In the genomic region with DNA sequence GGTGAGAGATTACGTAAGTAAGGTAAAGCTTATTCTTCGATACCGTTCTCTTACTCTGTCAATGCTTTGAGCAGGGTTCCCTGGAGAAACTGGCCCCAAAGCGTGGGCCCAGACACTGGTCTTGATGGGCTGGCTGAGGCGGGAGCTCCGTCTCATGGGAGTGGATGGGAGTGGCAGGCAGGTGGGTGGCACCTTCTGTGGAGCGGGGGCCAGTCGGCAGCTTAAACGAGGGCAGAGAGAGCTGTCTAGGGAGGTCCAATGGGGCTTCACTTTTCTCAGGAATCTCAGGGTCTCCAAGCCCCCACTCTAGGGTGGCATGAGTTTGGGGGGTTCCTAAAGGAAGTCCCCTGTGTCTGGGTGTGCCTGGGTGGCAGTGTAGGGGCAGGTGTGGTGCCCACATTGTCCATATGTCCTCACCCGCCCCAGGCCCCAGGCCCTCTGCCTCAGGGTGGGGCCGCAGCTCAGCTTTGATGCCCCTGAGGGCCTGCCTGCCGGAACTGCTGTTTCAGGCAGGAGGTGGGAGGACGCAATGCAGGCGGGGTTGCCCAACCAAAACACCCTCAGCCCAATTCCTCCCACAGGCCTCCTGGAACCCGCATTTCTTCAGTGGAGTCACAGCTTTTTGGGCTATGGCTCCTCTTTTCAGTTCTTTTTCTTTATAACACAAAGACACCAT, we compare ENCODE assay signal across 10 cellular contexts. TPM values are rescaled to one million over a fixed set of nuclear protein-coding genes. Genes with fewer than 3 reads are reported as not detected.
DNase-seq lines count a peak whose midpoint lies in the region; ATAC-seq and TF ChIP-seq lines count a peak whose summit lies in the region.
"Had no signal": no experiment of that assay in that cellular context is flagged by ENCODE, and none has a peak within 500 bp of the region (broad histone marks: within the 10 kb centered on the region; RNA-seq: fewer than 3 reads in every experiment).

No MANE protein-coding gene starts in this region.

- peaks cover 85% of the 10 kb centered on the region for H3K4me1 Mint-ChIP-seq in activated naive CD4-positive, alpha-beta T cell treated with anti-CD3 and anti-CD28 coated beads, Interleukin-2, amount 10 ng/mL, durations not matched to agents 7 days and 5 days
- H3K4me1 Mint-ChIP-seq in type B pancreatic cell (ENCODE audit: unreplicated experiment), result peaks cover 40% of the 10 kb centered on the region

- H3K4me3 Mint-ChIP-seq in activated naive CD4-positive, alpha-beta T cell treated with anti-CD3 and anti-CD28 coated beads, Interleukin-2, amount 10 ng/mL, durations not matched to agents 7 days and 5 days, result no peak overlapping the region
- H3K4me3 Mint-ChIP-seq in type B pancreatic cell, result no peak overlapping the region
- H3K4me3 Mint-ChIP-seq: H9 had no signal

- H3K4me3 ChIP-seq in RWPE2 (ENCODE audit: severe bottlenecking) (no peak overlapping the region), fibroblast of villous mesenchyme (ENCODE audit: low read depth, low read length) (no peak overlapping the region)
- H3K4me3 ChIP-seq: breast epithelium had no signal

- no peak for DNase-seq in activated naive CD4-positive, alpha-beta T cell treated with anti-CD3 and anti-CD28 coated beads, Interleukin-2, amount 10 ng/mL, durations not matched to agents 7 days and 5 days
- no peak for DNase-seq in activated naive CD4-positive, alpha-beta T cell treated with anti-CD3 and anti-CD28 coated beads, Interleukin-2, amount 50 U/mL, for 72 hours (ENCODE audit: low spot score in 2 of 2)
- DNase-seq in RWPE2 (ENCODE audit: low spot score) (peak; percentile 39), fibroblast of villous mesenchyme (ENCODE audit: low read depth) (peak; percentile 28), type B pancreatic cell (ENCODE audit: extremely low spot score, unreplicated experiment) (no peak), GM13976 (ENCODE audit: low spot score) (no peak)
- DNase-seq: H9 had no signal

- ATAC-seq in activated naive CD4-positive, alpha-beta T cell treated with anti-CD3 and anti-CD28 coated beads, Interleukin-2, amount 50 U/mL, for 72 hours, result no peak
- ATAC-seq in RWPE2 (ENCODE audit: low read depth), result no peak
- no peak for ATAC-seq in GM21360 (IDR thresholded peaks at IDR 0.05; ENCODE audit: unreplicated experiment)
- no peak for ATAC-seq in GM21786 (IDR thresholded peaks at IDR 0.05; ENCODE audit: unreplicated experiment)

- CTCF ChIA-PET in activated naive CD4-positive, alpha-beta T cell treated with anti-CD3 and anti-CD28 coated beads, Interleukin-2, amount 10 ng/mL, durations not matched to agents 7 days and 5 days (lab: Charles Lee), result interaction anchor here (1.1 kb wide), 1 partner anchor 16 kb away, joined by 3 read pairs; no protein-coding TSS in a partner anchor

- H3K27me3 ChIP-seq in RWPE2 (ENCODE audit: insufficient read depth, poor library complexity, severe bottlenecking), result no peaks in the 10 kb centered on the region
- H3K27me3 ChIP-seq: breast epithelium had no signal

- no peaks in the 10 kb centered on the region for H3K9me3 ChIP-seq in RWPE2 (ENCODE audit: severe bottlenecking)
- H3K9me3 ChIP-seq: breast epithelium had no signal

- peaks cover 70% of the 10 kb centered on the region for H3K27me3 Mint-ChIP-seq in activated naive CD4-positive, alpha-beta T cell treated with anti-CD3 and anti-CD28 coated beads, Interleukin-2, amount 10 ng/mL, durations not matched to agents 7 days and 5 days
- no peaks in the 10 kb centered on the region for H3K27me3 Mint-ChIP-seq in type B pancreatic cell

- no peak for TF ChIP-seq CTCF in RWPE2 (IDR thresholded peaks at IDR 0.05; ENCODE audit: poor library complexity, severe bottlenecking)
- no peak for TF ChIP-seq CTCF in fibroblast of villous mesenchyme (IDR thresholded peaks at IDR 0.05; ENCODE audit: insufficient read depth, low read depth, low read length)
- TF ChIP-seq CTCF in type B pancreatic cell (conservative IDR thresholded peaks at IDR 0.05), result no peak
- TF ChIP-seq CTCF in GM13976 (IDR thresholded peaks at IDR 0.05; ENCODE audit: borderline replicate concordance, control extremely low read depth, extremely low read depth, insufficient read depth, missing control alignments), result no peak

- H3K9me3 Mint-ChIP-seq in activated naive CD4-positive, alpha-beta T cell treated with anti-CD3 and anti-CD28 coated beads, Interleukin-2, amount 10 ng/mL, durations not matched to agents 7 days and 5 days, result no peaks in the 10 kb centered on the region
- H3K9me3 Mint-ChIP-seq in activated naive CD4-positive, alpha-beta T cell treated with anti-CD3 and anti-CD28 coated beads, Interleukin-2, amount 50 U/mL, for 72 hours, result no peaks in the 10 kb centered on the region
- H3K9me3 Mint-ChIP-seq in type B pancreatic cell, result no peaks in the 10 kb centered on the region
- H3K9me3 Mint-ChIP-seq: H9 had no signal

- H3K4me1 ChIP-seq in RWPE2 (ENCODE audit: insufficient read depth, poor library complexity, severe bottlenecking), result no peaks in the 10 kb centered on the region

- H3K27ac ChIP-seq in RWPE2 (ENCODE audit: poor library complexity, severe bottlenecking), result no peak overlapping the region

- in situ Hi-C loops in GM13976 (cut with MboI; ENCODE audit: low sequenced_read_pairs, unreplicated experiment), result no loop called here

- H3K36me3 Mint-ChIP-seq in activated naive CD4-positive, alpha-beta T cell treated with anti-CD3 and anti-CD28 coated beads, Interleukin-2, amount 10 ng/mL, durations not matched to agents 7 days and 5 days, result peaks cover 4% of the 10 kb centered on the region
- no peaks in the 10 kb centered on the region for H3K36me3 Mint-ChIP-seq in activated naive CD4-positive, alpha-beta T cell treated with anti-CD3 and anti-CD28 coated beads, Interleukin-2, amount 50 U/mL, for 72 hours
- H3K36me3 Mint-ChIP-seq in type B pancreatic cell, result no peaks in the 10 kb centered on the region

- no peaks in the 10 kb centered on the region for H3K36me3 ChIP-seq in RWPE2 (ENCODE audit: low read depth)
- H3K36me3 ChIP-seq: breast epithelium had no signal

- H3K27ac Mint-ChIP-seq in activated naive CD4-positive, alpha-beta T cell treated with anti-CD3 and anti-CD28 coated beads, Interleukin-2, amount 10 ng/mL, durations not matched to agents 7 days and 5 days, result peak overlapping the region; percentile 94
- peak overlapping the region in 1 of 2 donors; percentile 88 for H3K27ac Mint-ChIP-seq in activated naive CD4-positive, alpha-beta T cell treated with anti-CD3 and anti-CD28 coated beads, Interleukin-2, amount 50 U/mL, for 72 hours
- peak overlapping the region; percentile 41 for H3K27ac Mint-ChIP-seq in type B pancreatic cell
- H3K27ac Mint-ChIP-seq: H9 had no signal

RNA-seq across cellular contexts. Expression of a gene that starts 32.5 kb away (rescaled TPM):
- 100 to 1,000 TPM in 1 of 2 donors, 10 to 100 TPM in 1; 99.3 to 153 TPM for total RNA-seq in activated naive CD4-positive, alpha-beta T cell treated with anti-CD3 and anti-CD28 coated beads, Interleukin-2, amount 50 U/mL, for 72 hours
- total RNA-seq in fibroblast of villous mesenchyme (42.5 and 81.6 TPM in 2 replicates), type B pancreatic cell (ENCODE audit: low replicate concordance) (42.1 and 100 TPM in 2 replicates)

Comparison
In these comparisons a context has a peak if more than half of its experiments do, and no peak if none do; other contexts are left out.
1. DNase-seq: peak in RWPE2 (single experiment) and fibroblast of villous mesenchyme (single experiment); none in activated naive CD4-positive, alpha-beta T cell treated with anti-CD3 and anti-CD28 coated beads, Interleukin-2, amount 10 ng/mL, durations not matched to agents 7 days and 5 days (single experiment), activated naive CD4-positive, alpha-beta T cell treated with anti-CD3 and anti-CD28 coated beads, Interleukin-2, amount 50 U/mL, for 72 hours (0 of 2), type B pancreatic cell (single experiment) and GM13976 (single experiment).